In the genomic region with DNA sequence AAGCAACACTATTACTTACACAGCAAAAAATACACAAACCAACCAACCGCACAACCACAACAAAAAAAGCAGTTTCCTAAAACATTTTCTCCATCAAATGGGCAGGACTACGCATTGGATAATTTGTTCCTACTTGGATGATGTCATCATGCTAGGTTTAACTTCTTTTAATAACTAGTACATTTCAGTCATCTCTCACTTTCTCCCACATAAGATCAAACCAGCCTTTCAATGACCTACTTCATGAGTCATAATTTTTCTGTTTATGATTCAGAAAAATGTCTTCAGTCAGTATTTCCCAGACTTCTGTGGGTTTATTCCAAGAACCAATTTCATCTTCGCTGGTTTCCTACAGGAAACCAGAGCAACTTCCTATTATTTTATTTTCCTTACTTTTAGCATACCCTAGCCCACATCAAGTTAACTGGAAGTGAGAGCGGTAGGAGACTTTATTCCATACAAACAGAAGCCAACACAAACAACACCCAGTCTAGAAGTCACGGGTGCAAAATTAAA, we compare ENCODE assay signal across 10 cellular contexts.
DNase-seq lines count a peak whose midpoint lies in the region; ATAC-seq, FAIRE-seq and TF ChIP-seq lines count a peak whose summit lies in the region.
"Had no signal": no experiment of that assay in that cellular context is flagged by ENCODE, and none has a peak within 500 bp of the region (broad histone marks: within the 10 kb centered on the region; RNA-seq: fewer than 3 reads in every experiment).

No MANE protein-coding gene starts in this region.

- no peak overlapping the region for H3K4me3 ChIP-seq in HepG2 (replicated peaks in 1 of 3; ENCODE audit: insufficient read depth in 1 of 3, low read depth in 2 of 3, low read length in 3 of 3)

- DNase-seq in GM03348 (ENCODE audit: low spot score) (peak; percentile 69), H54 (ENCODE audit: insufficient read length, low spot score) (peak; percentile 32), HepG2 (ENCODE audit: low spot score) (no peak), D341Med (ENCODE audit: low spot score) (no peak)
- no peak for DNase-seq in activated T-helper 2 cell treated with anti-CD3 and anti-CD28 coated beads, Interferon-gamma antibody, Interleukin-2, Interleukin-4, amounts not matched to agents 10 μg/mL and 5 μg/mL and 100 μg/mL, durations not matched to agents 14 hours and 24 hours and 36 hours (ENCODE audit: low spot score)
- DNase-seq: naive B cell had no signal

- POLR2A ChIA-PET in HepG2 (lab: Yijun Ruan, JAX): no interaction called here

- H3K9ac ChIP-seq in HepG2 (ENCODE audit: insufficient read depth, low read depth, low read length): no peak overlapping the region

- H3K36me3 Mint-ChIP-seq in activated T-helper 2 cell treated with anti-CD3 and anti-CD28 coated beads, Interferon-gamma antibody, Interleukin-2, Interleukin-4, amounts not matched to agents 10 μg/mL and 5 μg/mL and 100 μg/mL, durations not matched to agents 14 hours and 24 hours and 36 hours (ENCODE audit: low read depth): peaks cover 11% of the 10 kb centered on the region

- no peak for TF ChIP-seq CTCF in HepG2 (CRISPR knock-in tag; IDR thresholded peaks at IDR 0.05)

- no peak for TF ChIP-seq RAD21 in HepG2 (CRISPR knock-in tag; IDR thresholded peaks at IDR 0.05)

- H3K36me3 ChIP-seq in HepG2 (replicated peaks in 1 of 2; ENCODE audit: control insufficient read depth in 1 of 2, insufficient read depth in 2 of 2, low read length in 2 of 2): peaks cover 7 to 77% of the 10 kb centered on the region in 2 experiments

- FAIRE-seq in H54 (lab: Jason Lieb, UNC): peak; percentile 89
- no peak for FAIRE-seq in HepG2 (lab: Jason Lieb, UNC)
- FAIRE-seq: H1 had no signal

- no peaks in the 10 kb centered on the region for H3K9me3 Mint-ChIP-seq in activated T-helper 2 cell treated with anti-CD3 and anti-CD28 coated beads, Interferon-gamma antibody, Interleukin-2, Interleukin-4, amounts not matched to agents 10 μg/mL and 5 μg/mL and 100 μg/mL, durations not matched to agents 14 hours and 24 hours and 36 hours
- H3K9me3 Mint-ChIP-seq: naive B cell had no signal

- H3K79me2 ChIP-seq in HepG2 (ENCODE audit: insufficient read depth, low read length): peaks cover 31% of the 10 kb centered on the region

- H3K27ac ChIP-seq in HepG2 (ENCODE audit: extremely low read length, insufficient read depth, low read length): no peak overlapping the region

- 98% methylated on average over 5 of the region's 5 CpGs for WGBS in HepG2 (ENCODE audit: low lambda C conversion rate)

- H3K4me2 ChIP-seq in HepG2 (ENCODE audit: low read depth, low read length): no peak overlapping the region

- TF ChIP-seq EP300 in HepG2 (IDR thresholded peaks at IDR 0.05; ENCODE audit: low read depth in 2 of 2, low read length in 2 of 2): no peak
- TF ChIP-seq EP300 in HepG2 (CRISPR knock-in tag; IDR thresholded peaks at IDR 0.05; ENCODE audit: borderline replicate concordance): no peak

- no TSS peak for BruUV-seq in HepG2 (replicated peaks; lab: Mats Ljungman, UMichigan)

- H3K4me3 Mint-ChIP-seq in activated T-helper 2 cell treated with anti-CD3 and anti-CD28 coated beads, Interferon-gamma antibody, Interleukin-2, Interleukin-4, amounts not matched to agents 10 μg/mL and 5 μg/mL and 100 μg/mL, durations not matched to agents 14 hours and 24 hours and 36 hours (ENCODE audit: low read depth): peak overlapping the region; percentile 64
- H3K4me3 Mint-ChIP-seq: naive B cell had no signal

- intact Hi-C loops in activated T-helper 2 cell treated with anti-CD3 and anti-CD28 coated beads, Interferon-gamma antibody, Interleukin-2, Interleukin-4, amounts not matched to agents 10 μg/mL and 5 μg/mL and 100 μg/mL, durations not matched to agents 14 hours and 24 hours and 36 hours (cut with micrococcal nuclease): loop anchor here (1.0 to 10.0 kb wide), 7 partner anchors 16 to 654 kb away; a partner anchor contains a TSS
- intact Hi-C loops in HepG2 (cut with micrococcal nuclease; ENCODE audit: unreplicated experiment): no loop called here

- no peak for ATAC-seq in HepG2
- no peak for ATAC-seq in GM19324 (IDR thresholded peaks at IDR 0.05; ENCODE audit: low FRiP score, unreplicated experiment)
- no peak for ATAC-seq in GM19455 (IDR thresholded peaks at IDR 0.05; ENCODE audit: unreplicated experiment)
- ATAC-seq in GM21360 (IDR thresholded peaks at IDR 0.05; ENCODE audit: unreplicated experiment): no peak

- CTCF ChIA-PET in HepG2 (lab: Yijun Ruan, JAX; ENCODE audit: low intra/inter-chr PET ratio, low total read pairs): no interaction called here

- H3K9me3 ChIP-seq in HepG2 (ENCODE audit: low read length): no peaks in the 10 kb centered on the region

- no peaks in the 10 kb centered on the region for H3K4me1 ChIP-seq in HepG2 (ENCODE audit: insufficient read depth, low read length)

- H4K20me1 ChIP-seq in HepG2 (ENCODE audit: insufficient read depth, low read length): peaks cover 9% of the 10 kb centered on the region; the same call in 1 of the 2 replicates

- H3K4me1 Mint-ChIP-seq in activated T-helper 2 cell treated with anti-CD3 and anti-CD28 coated beads, Interferon-gamma antibody, Interleukin-2, Interleukin-4, amounts not matched to agents 10 μg/mL and 5 μg/mL and 100 μg/mL, durations not matched to agents 14 hours and 24 hours and 36 hours (ENCODE audit: low read depth): peaks cover 27% of the 10 kb centered on the region

- no peak for TF ChIP-seq POLR2A in H54 (IDR thresholded peaks at IDR 0.05; ENCODE audit: low read depth, low read length)
- TF ChIP-seq POLR2A in HepG2 (IDR thresholded peaks at IDR 0.05; ENCODE audit: insufficient read depth in 1 of 2, low read depth in 2 of 2, low read length in 2 of 2): no peak

- no peak overlapping the region for H2AFZ ChIP-seq in HepG2 (ENCODE audit: low read length)

- in situ Hi-C loops in HepG2 (cut with HindIII; ENCODE audit: extremely low pct_ligation_motif_present, low pct_unique_long_range_greater_than_20kb): no loop called here

- no peaks in the 10 kb centered on the region for H3K27me3 ChIP-seq in HepG2 (ENCODE audit: control insufficient read depth in 1 of 2, insufficient read depth in 2 of 2, low read length in 2 of 2)

- peak overlapping the region; percentile 88 for H3K27ac Mint-ChIP-seq in activated T-helper 2 cell treated with anti-CD3 and anti-CD28 coated beads, Interferon-gamma antibody, Interleukin-2, Interleukin-4, amounts not matched to agents 10 μg/mL and 5 μg/mL and 100 μg/mL, durations not matched to agents 14 hours and 24 hours and 36 hours

- H3K27me3 Mint-ChIP-seq in activated T-helper 2 cell treated with anti-CD3 and anti-CD28 coated beads, Interferon-gamma antibody, Interleukin-2, Interleukin-4, amounts not matched to agents 10 μg/mL and 5 μg/mL and 100 μg/mL, durations not matched to agents 14 hours and 24 hours and 36 hours (ENCODE audit: low read depth): peaks cover 2% of the 10 kb centered on the region
- H3K27me3 Mint-ChIP-seq: naive B cell had no signal

TF ChIP-seq in HepG2, 621 proteins besides CTCF, POLR2A, EP300 and RAD21:
- TF ChIP-seq ATF7 (IDR thresholded peaks at IDR 0.05) (peak; percentile 97), ATF7 (CRISPR knock-in tag; IDR thresholded peaks at IDR 0.05) (no peak), CREB1 (IDR thresholded peaks at IDR 0.05) (peak; percentile 74), CREB1 (CRISPR knock-in tag; IDR thresholded peaks at IDR 0.05) (no peak)
- TF ChIP-seq, protein P1, sequence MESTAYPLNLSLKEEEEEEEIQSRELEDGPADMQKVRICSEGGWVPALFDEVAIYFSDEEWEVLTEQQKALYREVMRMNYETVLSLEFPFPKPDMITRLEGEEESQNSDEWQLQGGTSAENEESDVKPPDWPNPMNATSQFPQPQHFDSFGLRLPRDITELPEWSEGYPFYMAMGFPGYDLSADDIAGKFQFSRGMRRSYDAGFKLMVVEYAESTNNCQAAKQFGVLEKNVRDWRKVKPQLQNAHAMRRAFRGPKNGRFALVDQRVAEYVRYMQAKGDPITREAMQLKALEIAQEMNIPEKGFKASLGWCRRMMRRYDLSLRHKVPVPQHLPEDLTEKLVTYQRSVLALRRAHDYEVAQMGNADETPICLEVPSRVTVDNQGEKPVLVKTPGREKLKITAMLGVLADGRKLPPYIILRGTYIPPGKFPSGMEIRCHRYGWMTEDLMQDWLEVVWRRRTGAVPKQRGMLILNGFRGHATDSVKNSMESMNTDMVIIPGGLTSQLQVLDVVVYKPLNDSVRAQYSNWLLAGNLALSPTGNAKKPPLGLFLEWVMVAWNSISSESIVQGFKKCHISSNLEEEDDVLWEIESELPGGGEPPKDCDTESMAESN (CRISPR knock-in tag; conservative IDR thresholded peaks at IDR 0.05): no peak

Comparison
In these comparisons a context has a peak if more than half of its experiments do, and no peak if none do; other contexts are left out.
1. DNase-seq: peak in GM03348 (single experiment) and H54 (single experiment); none in activated T-helper 2 cell treated with anti-CD3 and anti-CD28 coated beads, Interferon-gamma antibody, Interleukin-2, Interleukin-4, amounts not matched to agents 10 μg/mL and 5 μg/mL and 100 μg/mL, durations not matched to agents 14 hours and 24 hours and 36 hours (single experiment), HepG2 (single experiment) and D341Med (single experiment).